In the genomic region with DNA sequence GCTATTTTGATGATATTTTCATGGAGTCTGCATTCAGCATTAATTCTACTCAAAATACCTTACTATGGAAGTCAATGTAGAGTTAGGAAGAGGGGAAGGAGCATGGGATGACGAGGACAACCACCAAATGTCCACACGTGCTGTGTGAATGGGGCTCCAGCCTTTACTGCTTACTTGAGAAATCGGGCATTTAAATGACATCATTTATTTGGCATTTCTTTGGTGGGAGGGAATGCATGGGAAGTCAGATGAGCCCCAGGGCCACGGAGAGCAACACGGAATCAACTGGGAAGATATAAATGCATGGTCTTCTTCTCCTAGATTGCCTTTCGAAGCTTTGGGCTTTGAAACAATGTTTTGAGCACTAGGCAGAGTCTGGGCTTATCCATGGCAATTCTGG, we compare ENCODE assay signal across 22 cellular contexts.
"Had no signal": no experiment of that assay in that cellular context is flagged by ENCODE, and none has a peak within 500 bp of the region (broad histone marks: within the 10 kb centered on the region; RNA-seq: fewer than 3 reads in every experiment).

No MANE protein-coding gene starts in this region.

- DNase-seq: activated CD4-positive, alpha-beta memory T cell treated with anti-CD3 and anti-CD28 coated beads for 36 hours; activated CD4-positive, alpha-beta T cell treated with anti-CD3 and anti-CD28 coated beads for 36 hours; activated naive CD4-positive, alpha-beta T cell; activated naive CD8-positive, alpha-beta T cell treated with anti-CD3 and anti-CD28 coated beads for 36 hours; amniotic stem cell; body of pancreas; effector memory CD8-positive, alpha-beta T cell; esophagus squamous epithelium; foreskin keratinocyte; head of caudate nucleus; immature natural killer cell; kidney glomerular epithelial cell; left ventricle myocardium superior; natural killer cell; ovary; psoas muscle; right cardiac atrium; stimulated activated CD4-positive, alpha-beta T cell treated with anti-CD3 and anti-CD28 coated beads, Interleukin-4, amount 100 ng/mL, for 24 hours; stomach had no signal

- ATAC-seq: activated CD4-positive, alpha-beta T cell treated with anti-CD3 and anti-CD28 coated beads for 36 hours; activated T-helper 17 cell treated with anti-CD3 and anti-CD28 coated beads, Interleukin-2, amount 50 U/mL, for 72 hours; body of pancreas; effector memory CD8-positive, alpha-beta T cell; foreskin keratinocyte; left ventricle myocardium superior; natural killer cell; psoas muscle; right cardiac atrium; stimulated activated effector memory CD8-positive, alpha-beta T cell treated with anti-CD3 and anti-CD28 coated beads, Interleukin-12 subunit alpha, Interleukin-12 subunit beta, amount 100 ng/mL, for 72 hours; WTC11 had no signal
